ENCODE assay signal across 1 cellular context in genomic region chr1:29944253-29944652, GRCh38.
A peak's percentile ranks its signal among the peaks of the same experiment; 100 is the strongest.
TF ChIP-seq lines count a peak whose summit lies in the region.

No MANE protein-coding gene starts in this region.

TF ChIP-seq in K562, 482 proteins besides CTCF, POLR2A, EP300 and RAD21 (continued from another document and continues in another):
- TF ChIP-seq ZNF592 (IDR thresholded peaks at IDR 0.05) (no peak), ZNF668 (CRISPR knock-in tag; IDR thresholded peaks at IDR 0.05) (no peak), SIN3A (IDR thresholded peaks at IDR 0.05; ENCODE audit: borderline replicate concordance in 2 of 2, control insufficient read depth in 1 of 2, low read depth in 2 of 2, low read length in 2 of 2) (no peak), HNRNPUL1 (IDR thresholded peaks at IDR 0.05; ENCODE audit: low read length) (no peak), ZNF316 (IDR thresholded peaks at IDR 0.05) (0 out of 2 replicates have a peak, but pooled peaks have one; percentile 4), IFI16 (CRISPR knock-in tag; IDR thresholded peaks at IDR 0.05) (no peak), HES1 (IDR thresholded peaks at IDR 0.05; ENCODE audit: low read depth) (no peak), TGIF2 (CRISPR knock-in tag; IDR thresholded peaks at IDR 0.05) (no peak), E2F1 (CRISPR knock-in tag; IDR thresholded peaks at IDR 0.05) (no peak), ZBTB40 (IDR thresholded peaks at IDR 0.05) (peak; percentile 88), ZBTB40 (CRISPR knock-in tag; IDR thresholded peaks at IDR 0.05) (no peak), ASH1L (IDR thresholded peaks at IDR 0.05; ENCODE audit: borderline replicate concordance, low read depth, partially characterized antibody) (no peak), ZBTB8A (IDR thresholded peaks at IDR 0.05; ENCODE audit: partially characterized antibody) (no peak), ETV6 (IDR thresholded peaks at IDR 0.05; ENCODE audit: borderline replicate concordance in 1 of 2, low read depth in 2 of 2, low read length in 1 of 2) (no peak), ETV6 (CRISPR knock-in tag; IDR thresholded peaks at IDR 0.05; ENCODE audit: borderline replicate concordance) (no peak), SMARCE1 (IDR thresholded peaks at IDR 0.05) (no peak), ZNF274 (IDR thresholded peaks at IDR 0.05; ENCODE audit: borderline replicate concordance, low read depth, low read length) (no peak), CBX3 (IDR thresholded peaks at IDR 0.05; ENCODE audit: borderline replicate concordance in 1 of 2, low read length in 2 of 2) (no peak), ETV1 (tag; conservative IDR thresholded peaks at IDR 0.05; ENCODE audit: low read depth) (peak; percentile 50), ZBTB12 (CRISPR knock-in tag; IDR thresholded peaks at IDR 0.05) (no peak), GABPB1 (CRISPR knock-in tag; IDR thresholded peaks at IDR 0.05) (peak; percentile 49; the same call in 1 of the 2 replicates), COPS2 (conservative IDR thresholded peaks at IDR 0.05) (no peak), FUS (optimal IDR thresholded peaks at IDR 0.05; ENCODE audit: low read depth, low read length) (no peak), MAFK (IDR thresholded peaks at IDR 0.05; ENCODE audit: low read length) (no peak), GABPA (tag; conservative IDR thresholded peaks at IDR 0.05; ENCODE audit: low read depth) (peak; percentile 87), ZNF175 (CRISPR knock-in tag; IDR thresholded peaks at IDR 0.05; ENCODE audit: low read depth) (0 out of 2 replicates have a peak, but pooled peaks have one; percentile 28), ESRRA (IDR thresholded peaks at IDR 0.05; ENCODE audit: borderline replicate concordance, low read depth) (no peak), SMAD4 (CRISPR knock-in tag; conservative IDR thresholded peaks at IDR 0.05) (no peak), ZNF75A (CRISPR knock-in tag; IDR thresholded peaks at IDR 0.05) (no peak), SRF (CRISPR knock-in tag; IDR thresholded peaks at IDR 0.05) (0 out of 4 replicates have a peak, but pooled peaks of 1 of the 2 experiments have one; percentile 38), RUNX1 (IDR thresholded peaks at IDR 0.05; ENCODE audit: low read depth) (no peak), SIN3B (IDR thresholded peaks at IDR 0.05; ENCODE audit: low read depth) (no peak), CREB3L1 (IDR thresholded peaks at IDR 0.05; ENCODE audit: borderline replicate concordance, low read depth) (no peak), DLX4 (CRISPR knock-in tag; IDR thresholded peaks at IDR 0.05) (no peak), E2F3 (CRISPR knock-in tag; IDR thresholded peaks at IDR 0.05) (no peak), CBFB (CRISPR knock-in tag; IDR thresholded peaks at IDR 0.05) (no peak), ZNF324 (CRISPR knock-in tag; IDR thresholded peaks at IDR 0.05) (no peak), HCFC1 (IDR thresholded peaks at IDR 0.05; ENCODE audit: low read depth, low read length) (no peak), ZNF41 (CRISPR knock-in tag; conservative IDR thresholded peaks at IDR 0.05) (no peak), ILK (tag; IDR thresholded peaks at IDR 0.05; ENCODE audit: borderline replicate concordance, low read depth) (no peak), RNF219 (CRISPR knock-in tag; IDR thresholded peaks at IDR 0.05) (no peak)
